ENCODE assay signal across 13 cellular contexts in the genomic region with DNA sequence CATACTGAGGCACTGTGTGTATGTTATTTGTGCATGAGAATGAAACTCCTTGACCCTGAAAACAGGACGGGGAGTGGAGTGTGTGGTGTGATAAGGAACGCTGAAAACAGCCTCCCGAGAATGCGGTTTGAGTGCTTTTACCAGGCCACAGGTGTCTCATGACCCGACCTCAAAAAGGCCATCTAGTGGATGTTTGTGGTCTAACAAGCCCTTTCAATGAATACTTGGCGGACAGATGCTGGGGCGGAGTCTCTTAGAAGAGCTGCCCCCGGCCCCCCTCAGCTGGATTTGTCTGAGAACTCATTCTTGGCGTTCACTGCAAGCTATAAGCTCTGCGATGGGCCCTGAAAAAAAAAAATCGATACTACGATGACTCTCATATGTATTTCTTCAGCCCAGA. TPM values are rescaled to one million over a fixed set of nuclear protein-coding genes. Genes with fewer than 3 reads are reported as not detected.
A peak's percentile ranks its signal among the peaks of the same experiment; 100 is the strongest.
DNase-seq lines count a peak whose midpoint lies in the region; ATAC-seq and TF ChIP-seq lines count a peak whose summit lies in the region.
"Not testable (repeated sequence)": the region's sequence is repeated elsewhere in the genome, so short reads cannot be mapped to it uniquely, and the experiment has no call there.
"Had no signal": no experiment of that assay in that cellular context is flagged by ENCODE, and none has a peak within 500 bp of the region (broad histone marks: within the 10 kb centered on the region; RNA-seq: fewer than 3 reads in every experiment).

No MANE protein-coding gene starts in this region.

- not testable (repeated sequence) for H3K4me1 Mint-ChIP-seq in CD4-positive, CD25-positive, alpha-beta regulatory T cell; stimulated activated naive B cell treated with anti-CD40 and anti-IgM and Interleukin-4, amounts not matched to agents 10 μg/mL and 1 μg/mL and 100 μg/mL, for 72 hours

- not testable (repeated sequence) for DNase-seq in CD4-positive, CD25-positive, alpha-beta regulatory T cell; foreskin keratinocyte; stimulated activated naive B cell treated with anti-CD40 and anti-IgM and Interleukin-4, amounts not matched to agents 10 μg/mL and 1 μg/mL and 100 μg/mL, for 72 hours

- H3K36me3 ChIP-seq in CD4-positive, CD25-positive, alpha-beta regulatory T cell (ENCODE audit: control insufficient read depth, insufficient read depth, low read length) = not testable (repeated sequence)

- H3K27me3 Mint-ChIP-seq in CD4-positive, CD25-positive, alpha-beta regulatory T cell; stimulated activated naive B cell treated with anti-CD40 and anti-IgM and Interleukin-4, amounts not matched to agents 10 μg/mL and 1 μg/mL and 100 μg/mL, for 72 hours: not testable (repeated sequence)

- H3K27ac Mint-ChIP-seq in CD4-positive, CD25-positive, alpha-beta regulatory T cell; stimulated activated naive B cell treated with anti-CD40 and anti-IgM and Interleukin-4, amounts not matched to agents 10 μg/mL and 1 μg/mL and 100 μg/mL, for 72 hours: not testable (repeated sequence)

- not testable (repeated sequence) for H3K36me3 Mint-ChIP-seq in CD4-positive, CD25-positive, alpha-beta regulatory T cell; stimulated activated naive B cell treated with anti-CD40 and anti-IgM and Interleukin-4, amounts not matched to agents 10 μg/mL and 1 μg/mL and 100 μg/mL, for 72 hours

- H3K4me3 Mint-ChIP-seq in CD4-positive, CD25-positive, alpha-beta regulatory T cell; stimulated activated naive B cell treated with anti-CD40 and anti-IgM and Interleukin-4, amounts not matched to agents 10 μg/mL and 1 μg/mL and 100 μg/mL, for 72 hours: not testable (repeated sequence)

- not testable (repeated sequence) for H3K4me1 ChIP-seq in CD4-positive, CD25-positive, alpha-beta regulatory T cell (ENCODE audit: control insufficient read depth, insufficient read depth, low read length, poor library complexity, severe bottlenecking); foreskin keratinocyte

- peak; percentile 34 to 47 for ATAC-seq in CD4-positive, CD25-positive, alpha-beta regulatory T cell (ENCODE audit: low read depth in 2 of 2)
- ATAC-seq in GM18867 (IDR thresholded peaks at IDR 0.05; ENCODE audit: unreplicated experiment) (peak; percentile 78), GM21390 (IDR thresholded peaks at IDR 0.05; ENCODE audit: unreplicated experiment) (peak; percentile 74), HG02610 (IDR thresholded peaks at IDR 0.05; ENCODE audit: unreplicated experiment) (peak; percentile 59), HG03354 (IDR thresholded peaks at IDR 0.05; ENCODE audit: poor library complexity, severe bottlenecking, unreplicated experiment) (peak; percentile 87), foreskin keratinocyte (peak; percentile 16)
- peak; percentile 30 to 46 for ATAC-seq in activated CD4-positive, CD25-positive, alpha-beta regulatory T cell treated with anti-CD3 and anti-CD28 coated beads, Interleukin-2, amount 50 U/mL, for 24 hours
- peak; percentile 59 to 72 for ATAC-seq in stimulated activated naive B cell treated with anti-CD40 and anti-IgM and Interleukin-4, amounts not matched to agents 10 μg/mL and 1 μg/mL and 100 μg/mL, for 72 hours (replicated peaks)

- TF ChIP-seq CTCF in foreskin keratinocyte (conservative IDR thresholded peaks at IDR 0.05) = not testable (repeated sequence)

- not testable (repeated sequence) for H3K4me3 ChIP-seq in CD4-positive, CD25-positive, alpha-beta regulatory T cell (ENCODE audit: low read depth, low read length)

- H3K9me3 ChIP-seq in CD4-positive, CD25-positive, alpha-beta regulatory T cell (ENCODE audit: control insufficient read depth in 2 of 2, low read length in 2 of 2) = not testable (repeated sequence)

- H3K27me3 ChIP-seq in CD4-positive, CD25-positive, alpha-beta regulatory T cell (ENCODE audit: control insufficient read depth, insufficient read depth, low read length); foreskin keratinocyte: not testable (repeated sequence)

- not testable (repeated sequence) for H3K9me3 Mint-ChIP-seq in CD4-positive, CD25-positive, alpha-beta regulatory T cell; stimulated activated naive B cell treated with anti-CD40 and anti-IgM and Interleukin-4, amounts not matched to agents 10 μg/mL and 1 μg/mL and 100 μg/mL, for 72 hours

- H3K27ac ChIP-seq in CD4-positive, CD25-positive, alpha-beta regulatory T cell (ENCODE audit: insufficient read depth, low read length, poor library complexity, severe bottlenecking); foreskin keratinocyte: not testable (repeated sequence)

RNA-seq across cellular contexts. Expression of a gene that starts 15.2 kb away (rescaled TPM):
- not detected for total RNA-seq in CD4-positive, CD25-positive, alpha-beta regulatory T cell
- not detected for polyA plus RNA-seq in CD4-positive, CD25-positive, alpha-beta regulatory T cell
- not detected in 2 replicates for total RNA-seq in foreskin keratinocyte
- not detected in 2 replicates for polyA plus RNA-seq in foreskin keratinocyte
- total RNA-seq: A172, H1, M059J, OCI-LY7, RPMI7951 had no signal
- polyA plus RNA-seq: H1 had no signal

Comparison
In these comparisons a context has a peak if more than half of its experiments do, and no peak if none do; other contexts are left out.
1. ATAC-seq: peak in every context shown above with its lines; median percentile 87 in HG03354; 78 in GM18867; 74 in GM21390; 66 in stimulated activated naive B cell treated with anti-CD40 and anti-IgM and Interleukin-4, amounts not matched to agents 10 μg/mL and 1 μg/mL and 100 μg/mL, for 72 hours; 59 in HG02610; 40 in CD4-positive, CD25-positive, alpha-beta regulatory T cell; 38 in activated CD4-positive, CD25-positive, alpha-beta regulatory T cell treated with anti-CD3 and anti-CD28 coated beads, Interleukin-2, amount 50 U/mL, for 24 hours; 16 in foreskin keratinocyte.